15 cellular contexts compared by ENCODE assay signal in the genomic region with DNA sequence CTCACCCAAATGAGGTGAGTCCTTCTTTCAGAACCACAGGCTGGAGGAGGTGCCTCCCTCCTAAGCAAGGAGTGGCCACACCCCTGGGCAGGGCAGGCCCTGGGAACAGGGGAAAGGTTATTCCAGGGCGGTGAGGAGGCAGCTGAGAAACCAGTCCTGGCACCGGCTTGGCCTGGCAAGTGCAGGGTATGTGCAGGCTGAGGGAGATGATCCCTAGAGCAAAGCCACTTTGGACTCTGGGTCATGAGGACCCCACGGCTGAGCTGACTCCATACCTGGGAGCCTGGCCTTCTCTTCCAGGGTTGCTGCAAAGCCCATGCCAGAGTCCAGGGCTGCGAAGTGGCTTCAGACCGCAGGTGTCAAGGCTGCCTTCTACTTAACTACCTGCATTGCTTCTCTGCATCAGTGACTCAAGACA. TPM values are rescaled to one million over a fixed set of nuclear protein-coding genes. Genes with fewer than 3 reads are reported as not detected.
DNase-seq lines count a peak whose midpoint lies in the region; ATAC-seq and TF ChIP-seq lines count a peak whose summit lies in the region.
"Had no signal": no experiment of that assay in that cellular context is flagged by ENCODE, and none has a peak within 500 bp of the region (broad histone marks: within the 10 kb centered on the region; RNA-seq: fewer than 3 reads in every experiment).

No MANE protein-coding gene starts in this region.

- H3K27me3 ChIP-seq in mucosa of rectum (ENCODE audit: control insufficient read depth in 2 of 2, insufficient read depth in 2 of 2, low read length in 2 of 2) (no peaks in the 10 kb centered on the region), vagina (no peaks in the 10 kb centered on the region)

- no peak overlapping the region for H3K4me3 ChIP-seq in mucosa of rectum (ENCODE audit: low read length in 2 of 2)
- no peak overlapping the region for H3K4me3 ChIP-seq in vagina

- peak; percentile 42 for ATAC-seq in stimulated activated naive CD8-positive, alpha-beta T cell treated with anti-CD3 and anti-CD28 coated beads, Interleukin-15, amount 100 ng/mL, for 72 hours
- ATAC-seq in stimulated activated naive CD8-positive, alpha-beta T cell treated with anti-CD3 and anti-CD28 coated beads, Interleukin-15, Interleukin-2, amounts not matched to agents 100 U/mL and 50 U/mL, for 24 hours, result no peak
- ATAC-seq in esophagus mucosa, result peak; percentile 100
- ATAC-seq in GM21723 (IDR thresholded peaks at IDR 0.05; ENCODE audit: unreplicated experiment), result no peak

- no peaks in the 10 kb centered on the region for H3K36me3 ChIP-seq in mucosa of rectum (ENCODE audit: control insufficient read depth in 2 of 2, insufficient read depth in 2 of 2, low read length in 2 of 2)
- H3K36me3 ChIP-seq in vagina, result no peaks in the 10 kb centered on the region

- TF ChIP-seq CTCF in vagina (IDR thresholded peaks at IDR 0.05), result no peak

- H3K27me3 Mint-ChIP-seq in stimulated activated naive CD8-positive, alpha-beta T cell treated with anti-CD3 and anti-CD28 coated beads, Interleukin-15, amount 100 ng/mL, for 72 hours, result peaks cover 18% of the 10 kb centered on the region

- no peak overlapping the region for H3K27ac Mint-ChIP-seq in stimulated activated naive CD8-positive, alpha-beta T cell treated with anti-CD3 and anti-CD28 coated beads, Interleukin-15, amount 100 ng/mL, for 72 hours
- H3K27ac Mint-ChIP-seq: activated CD4-positive, alpha-beta memory T cell treated with anti-CD3 and anti-CD28 coated beads for 36 hours had no signal

- no peak overlapping the region for H3K4me3 Mint-ChIP-seq in stimulated activated naive CD8-positive, alpha-beta T cell treated with anti-CD3 and anti-CD28 coated beads, Interleukin-15, amount 100 ng/mL, for 72 hours
- H3K4me3 Mint-ChIP-seq: activated CD4-positive, alpha-beta memory T cell treated with anti-CD3 and anti-CD28 coated beads for 36 hours had no signal

- peak; percentile 28 to 31 for DNase-seq in stimulated activated naive CD8-positive, alpha-beta T cell treated with anti-CD3 and anti-CD28 coated beads, Interleukin-15, amount 100 ng/mL, for 72 hours
- DNase-seq in stimulated activated naive CD8-positive, alpha-beta T cell treated with anti-CD3 and anti-CD28 coated beads, Interleukin-15, Interleukin-2, amounts not matched to agents 100 U/mL and 50 U/mL, for 24 hours, result no peak
- DNase-seq in vagina (ENCODE audit: extremely low spot score in 2 of 2) (peak; percentile 86 to 93), SHP77 treated with DMSO at 0.1 percent for 48 hours (lab: John Stamatoyannopoulos, UW) (no peak), HK-2 (ENCODE audit: unreplicated experiment) (no peak)
- DNase-seq: activated CD4-positive, alpha-beta memory T cell treated with anti-CD3 and anti-CD28 coated beads for 36 hours; activated naive CD4-positive, alpha-beta T cell treated with Interleukin-2 at 50 U/mL for 16 hours; DMS53; NCI-H2081 treated with DMSO at 0.1 percent for 48 hours; stimulated activated CD4-positive, alpha-beta T cell treated with anti-CD3 and anti-CD28 coated beads, Interleukin-12 subunit alpha, Interleukin-12 subunit beta, amount 100 ng/mL, for 4 hours had no signal

- peak overlapping the region; percentile 48 to 69 for H3K27ac ChIP-seq in mucosa of rectum (ENCODE audit: low read depth in 2 of 2, low read length in 2 of 2)
- no peak overlapping the region for H3K27ac ChIP-seq in vagina
- H3K27ac ChIP-seq: KMS-11 had no signal

- TF ChIP-seq POLR2A in vagina (IDR thresholded peaks at IDR 0.05), result no peak

- H3K4me1 Mint-ChIP-seq in stimulated activated naive CD8-positive, alpha-beta T cell treated with anti-CD3 and anti-CD28 coated beads, Interleukin-15, amount 100 ng/mL, for 72 hours, result peaks cover 7% of the 10 kb centered on the region

- intact Hi-C loops in vagina (cut with DNase I), result no loop called here

- H3K4me1 ChIP-seq in mucosa of rectum (ENCODE audit: control insufficient read depth in 2 of 2, insufficient read depth in 2 of 2, low read length in 2 of 2) (peaks cover 9 to 10% of the 10 kb centered on the region in 2 donors), vagina (peaks cover 8% of the 10 kb centered on the region)

- H3K9me3 ChIP-seq in mucosa of rectum (ENCODE audit: control insufficient read depth in 2 of 2, low read length in 2 of 2) (no peaks in the 10 kb centered on the region), vagina (no peaks in the 10 kb centered on the region)

- peak overlapping the region in 1 of 2 donors; percentile 50 for H3K9ac ChIP-seq in mucosa of rectum (ENCODE audit: low read depth in 1 of 2, low read length in 2 of 2)
- H3K9ac ChIP-seq: KMS-11 had no signal

- peaks cover 20% of the 10 kb centered on the region in 2 donors for H3K9me3 Mint-ChIP-seq in stimulated activated naive CD8-positive, alpha-beta T cell treated with anti-CD3 and anti-CD28 coated beads, Interleukin-15, amount 100 ng/mL, for 72 hours

RNA-seq across cellular contexts. Expression of a gene that starts 49.5 kb away (rescaled TPM):
- total RNA-seq in esophagus mucosa, result not detected
- total RNA-seq in vagina, result not detected
- total RNA-seq: activated CD4-positive, alpha-beta memory T cell treated with anti-CD3 and anti-CD28 coated beads for 36 hours; T-helper 2 cell treated with Interferon-gamma antibody and Interleukin-4, amounts not matched to agents 100 ng/mL and 5 ng/mL, for 36 hours had no signal

Comparison
In these comparisons a context has a peak if more than half of its experiments do, and no peak if none do; other contexts are left out.
1. ATAC-seq: peak in stimulated activated naive CD8-positive, alpha-beta T cell treated with anti-CD3 and anti-CD28 coated beads, Interleukin-15, amount 100 ng/mL, for 72 hours (single experiment) and esophagus mucosa (single experiment); none in stimulated activated naive CD8-positive, alpha-beta T cell treated with anti-CD3 and anti-CD28 coated beads, Interleukin-15, Interleukin-2, amounts not matched to agents 100 U/mL and 50 U/mL, for 24 hours (single experiment) and GM21723 (single experiment).
2. DNase-seq: peak in stimulated activated naive CD8-positive, alpha-beta T cell treated with anti-CD3 and anti-CD28 coated beads, Interleukin-15, amount 100 ng/mL, for 72 hours (2 of 2) and vagina (2 of 2); none in stimulated activated naive CD8-positive, alpha-beta T cell treated with anti-CD3 and anti-CD28 coated beads, Interleukin-15, Interleukin-2, amounts not matched to agents 100 U/mL and 50 U/mL, for 24 hours (single experiment), SHP77 treated with DMSO at 0.1 percent for 48 hours (single experiment) and HK-2 (single experiment).